In genomic region chr15:59595434-59595915, GRCh38 we compare ENCODE assay signal across 1 cellular context.
A peak's percentile ranks its signal among the peaks of the same experiment; 100 is the strongest.
TF ChIP-seq lines count a peak whose summit lies in the region.

No MANE protein-coding gene starts in this region.

TF ChIP-seq in HepG2, 621 proteins besides CTCF, POLR2A, EP300 and RAD21 (continued from another document and continues in another):
- TF ChIP-seq DDIT3 (CRISPR knock-in tag; IDR thresholded peaks at IDR 0.05) (no peak), ZBTB38 (CRISPR knock-in tag; IDR thresholded peaks at IDR 0.05) (no peak), ZNF724P (CRISPR knock-in tag; IDR thresholded peaks at IDR 0.05; ENCODE audit: borderline replicate concordance) (no peak), ZNF616 (CRISPR knock-in tag; IDR thresholded peaks at IDR 0.05; ENCODE audit: low read depth) (no peak), ZNF790 (CRISPR knock-in tag; IDR thresholded peaks at IDR 0.05; ENCODE audit: borderline replicate concordance) (no peak), LCORL (IDR thresholded peaks at IDR 0.05) (no peak), LCORL (CRISPR knock-in tag; IDR thresholded peaks at IDR 0.05) (no peak), ETV6 (CRISPR knock-in tag; conservative IDR thresholded peaks at IDR 0.05) (no peak), ZNF772 (CRISPR knock-in tag; IDR thresholded peaks at IDR 0.05) (no peak), BCL6 (CRISPR knock-in tag; IDR thresholded peaks at IDR 0.05) (0 out of 2 replicates have a peak, but pooled peaks have one; percentile 20), CREM (IDR thresholded peaks at IDR 0.05) (peak; percentile 44; the same call in 1 of the 2 replicates), CREM (CRISPR knock-in tag; IDR thresholded peaks at IDR 0.05) (no peak), SAFB2 (CRISPR knock-in tag; IDR thresholded peaks at IDR 0.05; ENCODE audit: borderline replicate concordance, low read depth) (no peak), ARID2 (CRISPR knock-in tag; IDR thresholded peaks at IDR 0.05; ENCODE audit: borderline replicate concordance) (no peak), ZNF652 (CRISPR knock-in tag; IDR thresholded peaks at IDR 0.05; ENCODE audit: borderline replicate concordance, low read depth) (no peak), ZBTB34 (CRISPR knock-in tag; IDR thresholded peaks at IDR 0.05) (no peak), ZNF292 (CRISPR knock-in tag; IDR thresholded peaks at IDR 0.05; ENCODE audit: borderline replicate concordance, low read depth) (peak; percentile 70; the same call in 1 of the 2 replicates), ZSCAN12 (CRISPR knock-in tag; IDR thresholded peaks at IDR 0.05) (no peak), HOXA3 (CRISPR knock-in tag; IDR thresholded peaks at IDR 0.05) (peak; percentile 49; the same call in 1 of the 2 replicates), IRF2 (CRISPR knock-in tag; IDR thresholded peaks at IDR 0.05) (no peak), ZNF878 (CRISPR knock-in tag; IDR thresholded peaks at IDR 0.05) (no peak), PHF21A (CRISPR knock-in tag; IDR thresholded peaks at IDR 0.05) (0 out of 2 replicates have a peak, but pooled peaks have one; percentile 25), ZNF547 (CRISPR knock-in tag; IDR thresholded peaks at IDR 0.05) (no peak), ZNF256 (CRISPR knock-in tag; conservative IDR thresholded peaks at IDR 0.05) (no peak), ZC3H4 (CRISPR knock-in tag; IDR thresholded peaks at IDR 0.05; ENCODE audit: borderline replicate concordance) (no peak), ZNF501 (CRISPR knock-in tag; IDR thresholded peaks at IDR 0.05) (no peak), HCFC1 (IDR thresholded peaks at IDR 0.05; ENCODE audit: low read depth, low read length) (no peak), ZNF557 (CRISPR knock-in tag; IDR thresholded peaks at IDR 0.05) (no peak), AGO1 (IDR thresholded peaks at IDR 0.05; ENCODE audit: low read depth, low read length, poor library complexity, severe bottlenecking) (no peak), ZSCAN9 (CRISPR knock-in tag; IDR thresholded peaks at IDR 0.05; ENCODE audit: borderline replicate concordance) (no peak), ZNF841 (CRISPR knock-in tag; IDR thresholded peaks at IDR 0.05; ENCODE audit: borderline replicate concordance) (no peak), ZNF691 (CRISPR knock-in tag; IDR thresholded peaks at IDR 0.05; ENCODE audit: borderline replicate concordance, low read depth) (no peak), ZNF792 (CRISPR knock-in tag; IDR thresholded peaks at IDR 0.05) (no peak), SATB2 (CRISPR knock-in tag; IDR thresholded peaks at IDR 0.05) (no peak), PTBP1 (IDR thresholded peaks at IDR 0.05; ENCODE audit: low read depth, low read length, poor library complexity, severe bottlenecking) (no peak), ZFP36L1 (CRISPR knock-in tag; IDR thresholded peaks at IDR 0.05) (no peak), ZNF674 (CRISPR knock-in tag; IDR thresholded peaks at IDR 0.05; ENCODE audit: low read depth) (no peak), JUNB (CRISPR knock-in tag; IDR thresholded peaks at IDR 0.05; ENCODE audit: borderline replicate concordance) (no peak)
- TF ChIP-seq, protein P1, sequence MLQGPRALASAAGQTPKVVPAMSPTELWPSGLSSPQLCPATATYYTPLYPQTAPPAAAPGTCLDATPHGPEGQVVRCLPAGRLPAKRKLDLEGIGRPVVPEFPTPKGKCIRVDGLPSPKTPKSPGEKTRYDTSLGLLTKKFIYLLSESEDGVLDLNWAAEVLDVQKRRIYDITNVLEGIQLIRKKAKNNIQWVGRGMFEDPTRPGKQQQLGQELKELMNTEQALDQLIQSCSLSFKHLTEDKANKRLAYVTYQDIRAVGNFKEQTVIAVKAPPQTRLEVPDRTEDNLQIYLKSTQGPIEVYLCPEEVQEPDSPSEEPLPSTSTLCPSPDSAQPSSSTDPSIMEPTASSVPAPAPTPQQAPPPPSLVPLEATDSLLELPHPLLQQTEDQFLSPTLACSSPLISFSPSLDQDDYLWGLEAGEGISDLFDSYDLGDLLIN (CRISPR knock-in tag; IDR thresholded peaks at IDR 0.05; ENCODE audit: borderline replicate concordance), result no peak
- TF ChIP-seq, protein P2, sequence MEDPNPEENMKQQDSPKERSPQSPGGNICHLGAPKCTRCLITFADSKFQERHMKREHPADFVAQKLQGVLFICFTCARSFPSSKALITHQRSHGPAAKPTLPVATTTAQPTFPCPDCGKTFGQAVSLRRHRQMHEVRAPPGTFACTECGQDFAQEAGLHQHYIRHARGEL (CRISPR knock-in tag; IDR thresholded peaks at IDR 0.05), result no peak
- TF ChIP-seq, protein P3, sequence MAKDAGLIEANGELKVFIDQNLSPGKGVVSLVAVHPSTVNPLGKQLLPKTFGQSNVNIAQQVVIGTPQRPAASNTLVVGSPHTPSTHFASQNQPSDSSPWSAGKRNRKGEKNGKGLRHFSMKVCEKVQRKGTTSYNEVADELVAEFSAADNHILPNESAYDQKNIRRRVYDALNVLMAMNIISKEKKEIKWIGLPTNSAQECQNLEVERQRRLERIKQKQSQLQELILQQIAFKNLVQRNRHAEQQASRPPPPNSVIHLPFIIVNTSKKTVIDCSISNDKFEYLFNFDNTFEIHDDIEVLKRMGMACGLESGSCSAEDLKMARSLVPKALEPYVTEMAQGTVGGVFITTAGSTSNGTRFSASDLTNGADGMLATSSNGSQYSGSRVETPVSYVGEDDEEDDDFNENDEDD (CRISPR knock-in tag; IDR thresholded peaks at IDR 0.05; ENCODE audit: borderline replicate concordance), result no peak
- TF ChIP-seq, protein P4, sequence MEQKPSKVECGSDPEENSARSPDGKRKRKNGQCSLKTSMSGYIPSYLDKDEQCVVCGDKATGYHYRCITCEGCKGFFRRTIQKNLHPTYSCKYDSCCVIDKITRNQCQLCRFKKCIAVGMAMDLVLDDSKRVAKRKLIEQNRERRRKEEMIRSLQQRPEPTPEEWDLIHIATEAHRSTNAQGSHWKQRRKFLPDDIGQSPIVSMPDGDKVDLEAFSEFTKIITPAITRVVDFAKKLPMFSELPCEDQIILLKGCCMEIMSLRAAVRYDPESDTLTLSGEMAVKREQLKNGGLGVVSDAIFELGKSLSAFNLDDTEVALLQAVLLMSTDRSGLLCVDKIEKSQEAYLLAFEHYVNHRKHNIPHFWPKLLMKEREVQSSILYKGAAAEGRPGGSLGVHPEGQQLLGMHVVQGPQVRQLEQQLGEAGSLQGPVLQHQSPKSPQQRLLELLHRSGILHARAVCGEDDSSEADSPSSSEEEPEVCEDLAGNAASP (CRISPR knock-in tag; IDR thresholded peaks at IDR 0.05; ENCODE audit: borderline replicate concordance), result peak; percentile 79; the same call in 1 of the 2 replicates
- TF ChIP-seq, protein P5, sequence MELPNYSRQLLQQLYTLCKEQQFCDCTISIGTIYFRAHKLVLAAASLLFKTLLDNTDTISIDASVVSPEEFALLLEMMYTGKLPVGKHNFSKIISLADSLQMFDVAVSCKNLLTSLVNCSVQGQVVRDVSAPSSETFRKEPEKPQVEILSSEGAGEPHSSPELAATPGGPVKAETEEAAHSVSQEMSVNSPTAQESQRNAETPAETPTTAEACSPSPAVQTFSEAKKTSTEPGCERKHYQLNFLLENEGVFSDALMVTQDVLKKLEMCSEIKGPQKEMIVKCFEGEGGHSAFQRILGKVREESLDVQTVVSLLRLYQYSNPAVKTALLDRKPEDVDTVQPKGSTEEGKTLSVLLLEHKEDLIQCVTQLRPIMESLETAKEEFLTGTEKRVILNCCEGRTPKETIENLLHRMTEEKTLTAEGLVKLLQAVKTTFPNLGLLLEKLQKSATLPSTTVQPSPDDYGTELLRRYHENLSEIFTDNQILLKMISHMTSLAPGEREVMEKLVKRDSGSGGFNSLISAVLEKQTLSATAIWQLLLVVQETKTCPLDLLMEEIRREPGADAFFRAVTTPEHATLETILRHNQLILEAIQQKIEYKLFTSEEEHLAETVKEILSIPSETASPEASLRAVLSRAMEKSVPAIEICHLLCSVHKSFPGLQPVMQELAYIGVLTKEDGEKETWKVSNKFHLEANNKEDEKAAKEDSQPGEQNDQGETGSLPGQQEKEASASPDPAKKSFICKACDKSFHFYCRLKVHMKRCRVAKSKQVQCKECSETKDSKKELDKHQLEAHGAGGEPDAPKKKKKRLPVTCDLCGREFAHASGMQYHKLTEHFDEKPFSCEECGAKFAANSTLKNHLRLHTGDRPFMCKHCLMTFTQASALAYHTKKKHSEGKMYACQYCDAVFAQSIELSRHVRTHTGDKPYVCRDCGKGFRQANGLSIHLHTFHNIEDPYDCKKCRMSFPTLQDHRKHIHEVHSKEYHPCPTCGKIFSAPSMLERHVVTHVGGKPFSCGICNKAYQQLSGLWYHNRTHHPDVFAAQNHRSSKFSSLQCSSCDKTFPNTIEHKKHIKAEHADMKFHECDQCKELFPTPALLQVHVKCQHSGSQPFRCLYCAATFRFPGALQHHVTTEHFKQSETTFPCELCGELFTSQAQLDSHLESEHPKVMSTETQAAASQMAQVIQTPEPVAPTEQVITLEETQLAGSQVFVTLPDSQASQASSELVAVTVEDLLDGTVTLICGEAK (IDR thresholded peaks at IDR 0.05), result no peak
- TF ChIP-seq, protein P5 (CRISPR knock-in tag; IDR thresholded peaks at IDR 0.05), result no peak
- TF ChIP-seq, protein P6, sequence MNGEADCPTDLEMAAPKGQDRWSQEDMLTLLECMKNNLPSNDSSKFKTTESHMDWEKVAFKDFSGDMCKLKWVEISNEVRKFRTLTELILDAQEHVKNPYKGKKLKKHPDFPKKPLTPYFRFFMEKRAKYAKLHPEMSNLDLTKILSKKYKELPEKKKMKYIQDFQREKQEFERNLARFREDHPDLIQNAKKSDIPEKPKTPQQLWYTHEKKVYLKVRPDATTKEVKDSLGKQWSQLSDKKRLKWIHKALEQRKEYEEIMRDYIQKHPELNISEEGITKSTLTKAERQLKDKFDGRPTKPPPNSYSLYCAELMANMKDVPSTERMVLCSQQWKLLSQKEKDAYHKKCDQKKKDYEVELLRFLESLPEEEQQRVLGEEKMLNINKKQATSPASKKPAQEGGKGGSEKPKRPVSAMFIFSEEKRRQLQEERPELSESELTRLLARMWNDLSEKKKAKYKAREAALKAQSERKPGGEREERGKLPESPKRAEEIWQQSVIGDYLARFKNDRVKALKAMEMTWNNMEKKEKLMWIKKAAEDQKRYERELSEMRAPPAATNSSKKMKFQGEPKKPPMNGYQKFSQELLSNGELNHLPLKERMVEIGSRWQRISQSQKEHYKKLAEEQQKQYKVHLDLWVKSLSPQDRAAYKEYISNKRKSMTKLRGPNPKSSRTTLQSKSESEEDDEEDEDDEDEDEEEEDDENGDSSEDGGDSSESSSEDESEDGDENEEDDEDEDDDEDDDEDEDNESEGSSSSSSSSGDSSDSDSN (CRISPR knock-in tag; IDR thresholded peaks at IDR 0.05), result no peak
- TF ChIP-seq, protein P7, sequence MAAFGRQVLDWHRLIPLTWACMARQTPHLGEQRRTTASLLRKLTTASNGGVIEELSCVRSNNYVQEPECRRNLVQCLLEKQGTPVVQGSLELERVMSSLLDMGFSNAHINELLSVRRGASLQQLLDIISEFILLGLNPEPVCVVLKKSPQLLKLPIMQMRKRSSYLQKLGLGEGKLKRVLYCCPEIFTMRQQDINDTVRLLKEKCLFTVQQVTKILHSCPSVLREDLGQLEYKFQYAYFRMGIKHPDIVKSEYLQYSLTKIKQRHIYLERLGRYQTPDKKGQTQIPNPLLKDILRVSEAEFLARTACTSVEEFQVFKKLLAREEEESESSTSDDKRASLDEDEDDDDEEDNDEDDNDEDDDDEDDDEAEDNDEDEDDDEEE (CRISPR knock-in tag; IDR thresholded peaks at IDR 0.05), result no peak
